Comparison of ENCODE assay signal across 37 cellular contexts in the genomic region with DNA sequence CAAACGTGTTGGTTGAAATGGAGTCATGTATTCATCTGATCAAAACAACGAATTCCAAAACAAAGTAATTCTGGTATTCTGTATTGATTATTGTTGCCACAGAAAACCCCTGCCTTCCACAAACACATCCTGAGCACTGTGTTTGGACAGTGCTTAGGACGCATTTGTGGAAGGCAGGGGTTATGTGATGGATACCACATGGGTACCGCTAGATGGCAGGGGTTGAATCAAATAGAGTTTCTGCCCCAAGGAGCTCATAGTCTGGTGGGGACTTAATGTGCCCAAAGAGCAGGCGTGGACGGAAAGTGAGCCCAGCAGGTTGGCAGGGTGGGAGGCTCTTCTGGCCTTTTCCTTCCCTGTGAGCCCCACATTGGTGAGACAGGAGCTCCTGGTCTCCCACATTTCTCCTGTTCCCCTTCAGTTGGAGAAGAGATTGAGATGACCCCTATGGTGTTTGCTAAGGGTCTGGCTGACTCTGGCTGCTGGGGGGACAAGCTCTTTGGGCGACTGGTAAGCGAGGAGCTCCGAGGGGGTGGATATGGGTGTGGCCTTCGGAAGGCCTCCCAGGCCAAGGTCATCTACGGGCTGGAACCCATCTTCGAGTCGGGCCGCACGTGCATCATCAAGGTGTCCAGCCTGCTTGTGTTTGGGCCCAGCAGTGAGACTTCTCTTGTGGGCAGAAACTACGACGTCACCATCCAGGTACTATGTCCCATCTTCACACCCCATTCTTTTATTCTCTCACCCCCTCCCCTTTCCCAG. TPM values are rescaled to one million over a fixed set of nuclear protein-coding genes. Genes with fewer than 3 reads are reported as not detected.
"Had no signal": no experiment of that assay in that cellular context is flagged by ENCODE, and none has a peak within 500 bp of the region (broad histone marks: within the 10 kb centered on the region; RNA-seq: fewer than 3 reads in every experiment).

No MANE protein-coding gene starts in this region.

- H3K4me1 ChIP-seq: colonic mucosa, transverse colon had no signal

- H3K27me3 ChIP-seq: ascending aorta, cardiac muscle cell, colonic mucosa, esophagus squamous epithelium, left lung, neutrophil, transverse colon had no signal

- H3K4me3 ChIP-seq: ascending aorta, cardiac muscle cell, colonic mucosa, esophagus squamous epithelium, left lung, lung, mucosa of descending colon, smooth muscle cell, transverse colon had no signal

- H3K27ac ChIP-seq: colonic mucosa, epithelial cell of prostate, esophagus squamous epithelium, left lung, neutrophil, transverse colon had no signal

- DNase-seq: activated CD4-positive, alpha-beta T cell treated with anti-CD3 and anti-CD28 coated beads for 48 hours; activated CD4-positive, alpha-beta T cell treated with anti-CD3 and anti-CD28 coated beads, Interleukin-2, amount 50 U/mL, for 48 hours; activated CD8-positive, alpha-beta memory T cell treated with anti-CD3 and anti-CD28 coated beads, Interleukin-2, amount 50 U/mL, for 4 hours; activated effector memory CD4-positive, alpha-beta T cell treated with anti-CD3 and anti-CD28 coated beads, Interleukin-2, amount 50 U/mL, for 16 hours; activated naive CD4-positive, alpha-beta T cell treated with anti-CD3 and anti-CD28 coated beads for 36 hours; activated naive CD8-positive, alpha-beta T cell treated with anti-CD3 and anti-CD28 coated beads, Interleukin-2, amount 10 ng/mL, durations not matched to agents 7 days and 5 days; activated T-cell treated with anti-CD3 and anti-CD28 coated beads, Interleukin-2, amount 50 U/mL, for 1 hour; cerebellar nuclear complex; colonic mucosa; effector CD8-positive, alpha-beta T cell; esophagus squamous epithelium; foreskin melanocyte; left lung; mucosa of descending colon; retina; stimulated activated naive CD4-positive, alpha-beta T cell treated with Interleukin-2 at 50 U/mL for 16 hours; T-helper 9 cell; transverse colon had no signal

- H3K4me2 ChIP-seq: smooth muscle cell had no signal

- FAIRE-seq: endometrium, islet of Langerhans, TTC549, urothelium cell line had no signal

- H3K9me3 ChIP-seq: ascending aorta, colonic mucosa, esophagus squamous epithelium, left lung, mucosa of descending colon, neutrophil, transverse colon had no signal

- H3K36me3 ChIP-seq: colonic mucosa, esophagus squamous epithelium, left lung, neutrophil, transverse colon had no signal

- ATAC-seq: activated CD4-positive, CD25-positive, alpha-beta regulatory T cell treated with anti-CD3 and anti-CD28 coated beads, Interleukin-2, amount 50 U/mL, for 24 hours; left lung; mucosa of descending colon; natural killer cell treated with Interleukin-12 subunit alpha and Interleukin-12 subunit beta and Interleukin-15 and Interleukin-18, amount 100 ng/mL, for 72 hours had no signal

RNA-seq across cellular contexts. Expression of gene SLC28A1, which starts 22.1 kb away (rescaled TPM):
- total RNA-seq: activated CD8-positive, alpha-beta memory T cell treated with anti-CD3 and anti-CD28 coated beads for 36 hours; activated naive CD4-positive, alpha-beta T cell treated with anti-CD3 and anti-CD28 coated beads for 36 hours; activated naive CD8-positive, alpha-beta T cell treated with anti-CD3 and anti-CD28 coated beads, Interleukin-2, amount 10 ng/mL, durations not matched to agents 7 days and 5 days; activated T-helper 1 cell treated with anti-CD3 and anti-CD28 coated beads, Interleukin-12 subunit alpha, Interleukin-12 subunit beta, Interleukin-2, Interleukin-4 antibody, amounts not matched to agents 30 ng/mL and 10 ng/mL and 1 ng/mL, durations not matched to agents 14 hours and 24 hours and 36 hours; ascending aorta; dermis microvascular lymphatic vessel endothelial cell; esophagus squamous epithelium; left lung; mucosa of descending colon; myocyte; natural killer cell treated with Interleukin-12 subunit alpha and Interleukin-12 subunit beta and Interleukin-15 and Interleukin-18, amount 100 ng/mL, for 72 hours; osteocyte; progenitor cell of endocrine pancreas; smooth muscle cell; temporal lobe; transverse colon had no signal
- polyA plus RNA-seq: lung had no signal
